In the genomic region with DNA sequence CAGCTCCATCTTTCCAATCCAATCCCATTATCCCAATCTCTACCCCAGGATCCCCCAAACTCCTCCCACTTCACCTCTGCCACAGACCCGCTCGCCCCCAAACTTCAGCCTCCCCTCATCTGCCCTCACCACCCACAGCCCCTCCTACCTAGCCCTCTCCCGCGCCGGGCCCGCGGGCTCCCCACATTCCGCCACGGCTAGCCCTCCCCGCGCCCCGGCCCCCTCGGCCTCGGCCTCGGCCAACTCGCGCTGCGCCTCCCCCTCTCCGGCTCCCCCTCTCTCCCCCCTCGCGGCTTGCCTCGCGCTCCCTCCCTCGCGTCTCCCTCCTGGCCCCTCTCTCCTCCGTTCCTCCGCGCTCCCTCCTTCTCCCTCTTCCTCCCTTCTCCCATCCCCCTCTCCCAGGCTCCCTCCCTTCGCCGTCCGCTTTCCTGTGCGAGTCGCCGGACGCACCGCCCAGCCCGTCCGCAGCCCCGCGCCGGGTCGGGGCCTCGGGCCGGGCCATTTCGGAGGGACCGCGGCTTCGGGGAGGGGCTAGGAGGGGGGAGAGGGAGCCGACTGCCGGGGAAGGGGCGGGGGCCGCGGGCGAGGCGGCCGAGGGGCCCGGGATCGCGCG, we compare ENCODE assay signal across 8 cellular contexts. TPM values are rescaled to one million over a fixed set of nuclear protein-coding genes. Genes with fewer than 3 reads are reported as not detected.
A peak's percentile ranks its signal among the peaks of the same experiment; 100 is the strongest.
DNase-seq lines count a peak whose midpoint lies in the region; ATAC-seq and TF ChIP-seq lines count a peak whose summit lies in the region.

A gene with protein sequence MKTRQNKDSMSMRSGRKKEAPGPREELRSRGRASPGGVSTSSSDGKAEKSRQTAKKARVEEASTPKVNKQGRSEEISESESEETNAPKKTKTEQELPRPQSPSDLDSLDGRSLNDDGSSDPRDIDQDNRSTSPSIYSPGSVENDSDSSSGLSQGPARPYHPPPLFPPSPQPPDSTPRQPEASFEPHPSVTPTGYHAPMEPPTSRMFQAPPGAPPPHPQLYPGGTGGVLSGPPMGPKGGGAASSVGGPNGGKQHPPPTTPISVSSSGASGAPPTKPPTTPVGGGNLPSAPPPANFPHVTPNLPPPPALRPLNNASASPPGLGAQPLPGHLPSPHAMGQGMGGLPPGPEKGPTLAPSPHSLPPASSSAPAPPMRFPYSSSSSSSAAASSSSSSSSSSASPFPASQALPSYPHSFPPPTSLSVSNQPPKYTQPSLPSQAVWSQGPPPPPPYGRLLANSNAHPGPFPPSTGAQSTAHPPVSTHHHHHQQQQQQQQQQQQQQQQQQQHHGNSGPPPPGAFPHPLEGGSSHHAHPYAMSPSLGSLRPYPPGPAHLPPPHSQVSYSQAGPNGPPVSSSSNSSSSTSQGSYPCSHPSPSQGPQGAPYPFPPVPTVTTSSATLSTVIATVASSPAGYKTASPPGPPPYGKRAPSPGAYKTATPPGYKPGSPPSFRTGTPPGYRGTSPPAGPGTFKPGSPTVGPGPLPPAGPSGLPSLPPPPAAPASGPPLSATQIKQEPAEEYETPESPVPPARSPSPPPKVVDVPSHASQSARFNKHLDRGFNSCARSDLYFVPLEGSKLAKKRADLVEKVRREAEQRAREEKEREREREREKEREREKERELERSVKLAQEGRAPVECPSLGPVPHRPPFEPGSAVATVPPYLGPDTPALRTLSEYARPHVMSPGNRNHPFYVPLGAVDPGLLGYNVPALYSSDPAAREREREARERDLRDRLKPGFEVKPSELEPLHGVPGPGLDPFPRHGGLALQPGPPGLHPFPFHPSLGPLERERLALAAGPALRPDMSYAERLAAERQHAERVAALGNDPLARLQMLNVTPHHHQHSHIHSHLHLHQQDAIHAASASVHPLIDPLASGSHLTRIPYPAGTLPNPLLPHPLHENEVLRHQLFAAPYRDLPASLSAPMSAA (N-terminal part only) (plus strand): TSS at position 581 of the 613 bp plus-strand sequence. CDS start 6,043 bp downstream, outside the sequence.

- DNase-seq in Caki2 (ENCODE audit: low read depth) (peak; percentile 78), HL-60 (ENCODE audit: low read depth in 1 of 2, low spot score in 1 of 2) (peak in 1 of 2 experiments; percentile 71), body of pancreas (peak; percentile 71 to 75 (median 72)), hypothalamus (lab: John Stamatoyannopoulos, UW) (peak in 48 of 51 donors; percentile 43 to 90 (median 76)), psoas muscle (peak; percentile 84 to 92), SKM-1 treated with dmso at 0.1 percent for 144 hours (lab: John Stamatoyannopoulos, UW; ENCODE audit: unreplicated experiment) (no peak)

- H3K4me1 ChIP-seq in body of pancreas (peaks cover 57% of the 10 kb centered on the region), psoas muscle (peaks cover 41% of the 10 kb centered on the region)

- TF ChIP-seq CTCF in HL-60 (IDR thresholded peaks at IDR 0.05; ENCODE audit: insufficient read depth, low read length) (no peak), body of pancreas (IDR thresholded peaks at IDR 0.05) (no peak), psoas muscle (IDR thresholded peaks at IDR 0.05) (no peak)

- peak within 1 kb of the TSS; percentile 60 for H3K4me3 ChIP-seq in HL-60 (replicated peaks; ENCODE audit: insufficient read depth, low read length)
- H3K4me3 ChIP-seq in body of pancreas, result peak within 1 kb of the TSS; percentile 62 to 77
- peak within 1 kb of the TSS; percentile 85 for H3K4me3 ChIP-seq in psoas muscle

- H3K36me3 ChIP-seq in body of pancreas (replicated peaks in 1 of 2; ENCODE audit: insufficient read depth in 1 of 2, low read depth in 2 of 2) (no peaks in the 10 kb centered on the region), psoas muscle (ENCODE audit: insufficient read depth in 1 of 2, low read depth in 1 of 2) (no peaks in the 10 kb centered on the region)

- WGBS in body of pancreas, 2 donors, result 0 to 2% methylated on average over 41 to 55 of the region's 60 CpGs
- 1 to 3% (median 1%) methylated on average over 32 to 60 of the region's 60 CpGs for WGBS in psoas muscle, 3 donors

- peak; percentile 47; the same call in 1 of the 2 replicates for TF ChIP-seq POLR2A in Raji (IDR thresholded peaks at IDR 0.05; ENCODE audit: insufficient read depth, low read depth, low read length)
- TF ChIP-seq POLR2A in body of pancreas (IDR thresholded peaks at IDR 0.05), result peak; percentile 19 to 61 (median 61)

- in situ Hi-C loops in Caki2 (cut with HindIII; ENCODE audit: low pct_unique_long_range_greater_than_20kb, low sequenced_read_pairs), result no loop called here

- no peaks in the 10 kb centered on the region for H3K27me3 ChIP-seq in HL-60 (ENCODE audit: insufficient read depth, poor library complexity, severe bottlenecking)
- no peaks in the 10 kb centered on the region for H3K27me3 ChIP-seq in body of pancreas
- no peaks in the 10 kb centered on the region for H3K27me3 ChIP-seq in psoas muscle (ENCODE audit: insufficient read depth in 3 of 3, low read length in 2 of 3)

- H3K9me3 ChIP-seq in body of pancreas (no peaks in the 10 kb centered on the region), psoas muscle (no peaks in the 10 kb centered on the region)

- intact Hi-C loops in body of pancreas (cut with DNase I), result no loop called here
- intact Hi-C loops in psoas muscle (cut with DNase I), result no loop called here

- H3K27ac ChIP-seq in HL-60 (replicated peaks), result no peak within 1 kb of the TSS; the same call in 1 of the 2 replicates
- peak within 1 kb of the TSS; percentile 88 to 94 (median 93) for H3K27ac ChIP-seq in body of pancreas
- peak within 1 kb of the TSS; percentile 84 for H3K27ac ChIP-seq in psoas muscle

- ATAC-seq in body of pancreas (peak; percentile 50), psoas muscle (peak; percentile 60 to 69 (median 65)), GM19452 (IDR thresholded peaks at IDR 0.05; ENCODE audit: unreplicated experiment) (no peak)

RNA-seq across cellular contexts. Expression of the gene that starts here (rescaled TPM):
- 0.84 and 2.8 TPM in 2 replicates for total RNA-seq in Caki2 (2014; rRNA removed; shearing (Covaris generic); ENCODE audit: low replicate concordance)
- 10 to 100 TPM; 36.1 to 86.7 TPM for total RNA-seq in body of pancreas
- 10 to 100 TPM; 43.3 to 55.8 (median 50.9) TPM for total RNA-seq in psoas muscle
- 10 to 100 TPM; 24.9 to 46.0 (median 33.7) TPM for polyA plus RNA-seq in psoas muscle
